27 cellular contexts compared by ENCODE assay signal in genomic region chr2:206045251-206045650, GRCh38. TPM values are rescaled to one million over a fixed set of nuclear protein-coding genes. Genes with fewer than 3 reads are reported as not detected.
DNase-seq lines count a peak whose midpoint lies in the region; ATAC-seq, FAIRE-seq and TF ChIP-seq lines count a peak whose summit lies in the region.
"Had no signal": no experiment of that assay in that cellular context is flagged by ENCODE, and none has a peak within 500 bp of the region (broad histone marks: within the 10 kb centered on the region; RNA-seq: fewer than 3 reads in every experiment).

No MANE protein-coding gene starts in this region.

- DNase-seq in ELR (ENCODE audit: low read depth) (peak; percentile 56), LHCN-M2 (ENCODE audit: low read depth) (peak; percentile 15), astrocyte (ENCODE audit: low read depth) (peak; percentile 37), osteoblast (ENCODE audit: insufficient read length, low spot score, missing footprints) (peak; percentile 60), osteocyte (ENCODE audit: extremely low spot score, unreplicated experiment) (no peak)
- no peak for DNase-seq in activated T-helper 2 cell treated with anti-CD3 and anti-CD28 coated beads, Interferon-gamma antibody, Interleukin-2, Interleukin-4, amounts not matched to agents 10 μg/mL and 5 μg/mL and 100 μg/mL, durations not matched to agents 14 hours and 24 hours and 36 hours (ENCODE audit: low spot score)
- DNase-seq: activated CD4-positive, alpha-beta memory T cell treated with anti-CD3 and anti-CD28 coated beads for 36 hours; activated CD4-positive, CD25-positive, alpha-beta regulatory T cell; activated gamma-delta T cell treated with Interleukin-2 at 50 U/mL for 16 hours; AML-193; central memory CD4-positive, alpha-beta T cell; H7; kidney; lower lobe of right lung; NCI-H1436; NCI-H2171; NCI-H524; psoas muscle; stimulated activated CD4-positive, alpha-beta T cell treated with anti-CD3 and anti-CD28 coated beads, Interleukin-2, amount 100 ng/mL, for 24 hours; T1000 had no signal

- H4K20me1 ChIP-seq in astrocyte (ENCODE audit: insufficient read depth, low read length) (peaks cover 8% of the 10 kb centered on the region), osteoblast (ENCODE audit: insufficient read depth, low read length) (peaks cover 11% of the 10 kb centered on the region)

- TF ChIP-seq CTCF in astrocyte (IDR thresholded peaks at IDR 0.05; ENCODE audit: insufficient read depth, low read depth, low read length) = no peak
- TF ChIP-seq CTCF in osteoblast (IDR thresholded peaks at IDR 0.05; ENCODE audit: extremely low read depth, low read depth, low read length) = no peak
- no peak for TF ChIP-seq CTCF in osteocyte (IDR thresholded peaks at IDR 0.05)

- H2AFZ ChIP-seq in astrocyte (ENCODE audit: low read depth, low read length) (no peak overlapping the region), osteoblast (ENCODE audit: low read length) (no peak overlapping the region)

- ATAC-seq in HG02588 (IDR thresholded peaks at IDR 0.05; ENCODE audit: unreplicated experiment) = no peak
- ATAC-seq: lower lobe of right lung; psoas muscle; stimulated activated memory B cell treated with anti-CD40 and anti-IgM and Interleukin-4, amounts not matched to agents 10 μg/mL and 1 μg/mL and 100 μg/mL, for 72 hours had no signal

- no peak overlapping the region for H3K9ac ChIP-seq in astrocyte (ENCODE audit: low read length)

- no peaks in the 10 kb centered on the region for H3K27me3 ChIP-seq in astrocyte (ENCODE audit: insufficient read depth, low read length)
- H3K27me3 ChIP-seq in osteoblast (ENCODE audit: insufficient read depth, low read length) = no peaks in the 10 kb centered on the region
- H3K27me3 ChIP-seq: suprapubic skin, vagina had no signal

- peaks cover 7% of the 10 kb centered on the region for H3K36me3 Mint-ChIP-seq in astrocyte (ENCODE audit: low read depth, unreplicated experiment)
- peaks cover 54% of the 10 kb centered on the region for H3K36me3 Mint-ChIP-seq in activated T-helper 2 cell treated with anti-CD3 and anti-CD28 coated beads, Interferon-gamma antibody, Interleukin-2, Interleukin-4, amounts not matched to agents 10 μg/mL and 5 μg/mL and 100 μg/mL, durations not matched to agents 14 hours and 24 hours and 36 hours (ENCODE audit: low read depth)
- H3K36me3 Mint-ChIP-seq in osteocyte (ENCODE audit: unreplicated experiment) = peaks cover 33% of the 10 kb centered on the region

- no peaks in the 10 kb centered on the region for H3K27me3 Mint-ChIP-seq in astrocyte (ENCODE audit: low read depth, unreplicated experiment)
- no peaks in the 10 kb centered on the region for H3K27me3 Mint-ChIP-seq in activated T-helper 2 cell treated with anti-CD3 and anti-CD28 coated beads, Interferon-gamma antibody, Interleukin-2, Interleukin-4, amounts not matched to agents 10 μg/mL and 5 μg/mL and 100 μg/mL, durations not matched to agents 14 hours and 24 hours and 36 hours (ENCODE audit: low read depth)
- no peaks in the 10 kb centered on the region for H3K27me3 Mint-ChIP-seq in osteocyte (ENCODE audit: unreplicated experiment)
- H3K27me3 Mint-ChIP-seq: activated CD4-positive, alpha-beta memory T cell treated with anti-CD3 and anti-CD28 coated beads for 36 hours; IgD-negative memory B cell; stimulated activated memory B cell treated with anti-CD40 and anti-IgM and Interleukin-4, amounts not matched to agents 10 μg/mL and 1 μg/mL and 100 μg/mL, for 72 hours had no signal

- FAIRE-seq in astrocyte (lab: Jason Lieb, UNC) = no peak
- FAIRE-seq: frontal cortex, kidney had no signal

- H3K4me3 ChIP-seq in astrocyte (ENCODE audit: insufficient read depth, low read depth, low read length) = no peak overlapping the region
- no peak overlapping the region for H3K4me3 ChIP-seq in osteoblast (ENCODE audit: insufficient read depth, low read length)
- H3K4me3 ChIP-seq: lower lobe of right lung, psoas muscle, skin epidermis, suprapubic skin, vagina had no signal

- H3K27ac ChIP-seq in astrocyte (ENCODE audit: low read depth, low read length) = no peak overlapping the region
- no peak overlapping the region for H3K27ac ChIP-seq in osteoblast (ENCODE audit: low read depth, low read length)
- H3K27ac ChIP-seq: lower lobe of right lung, psoas muscle, skin epidermis, suprapubic skin, vagina had no signal

- H3K79me2 ChIP-seq in astrocyte (ENCODE audit: insufficient read depth, low read length) (peaks cover 3% of the 10 kb centered on the region), osteoblast (ENCODE audit: insufficient read depth, low read length) (peaks cover 16% of the 10 kb centered on the region)

- H3K4me3 Mint-ChIP-seq in astrocyte (ENCODE audit: unreplicated experiment) (no peak overlapping the region), osteocyte (ENCODE audit: unreplicated experiment) (no peak overlapping the region)
- H3K4me3 Mint-ChIP-seq in activated T-helper 2 cell treated with anti-CD3 and anti-CD28 coated beads, Interferon-gamma antibody, Interleukin-2, Interleukin-4, amounts not matched to agents 10 μg/mL and 5 μg/mL and 100 μg/mL, durations not matched to agents 14 hours and 24 hours and 36 hours (ENCODE audit: low read depth) = no peak overlapping the region
- H3K4me3 Mint-ChIP-seq: activated CD4-positive, alpha-beta memory T cell treated with anti-CD3 and anti-CD28 coated beads for 36 hours; IgD-negative memory B cell; stimulated activated memory B cell treated with anti-CD40 and anti-IgM and Interleukin-4, amounts not matched to agents 10 μg/mL and 1 μg/mL and 100 μg/mL, for 72 hours had no signal

- H3K9me3 Mint-ChIP-seq in astrocyte (ENCODE audit: unreplicated experiment) (no peaks in the 10 kb centered on the region), osteocyte (ENCODE audit: unreplicated experiment) (no peaks in the 10 kb centered on the region)
- no peaks in the 10 kb centered on the region for H3K9me3 Mint-ChIP-seq in activated T-helper 2 cell treated with anti-CD3 and anti-CD28 coated beads, Interferon-gamma antibody, Interleukin-2, Interleukin-4, amounts not matched to agents 10 μg/mL and 5 μg/mL and 100 μg/mL, durations not matched to agents 14 hours and 24 hours and 36 hours
- H3K9me3 Mint-ChIP-seq: activated CD4-positive, alpha-beta memory T cell treated with anti-CD3 and anti-CD28 coated beads for 36 hours; IgD-negative memory B cell had no signal

- H3K4me2 ChIP-seq in astrocyte (ENCODE audit: low read length) = no peak overlapping the region
- H3K4me2 ChIP-seq in osteoblast (ENCODE audit: insufficient read depth, low read length) = no peak overlapping the region

- intact Hi-C loops in activated T-helper 2 cell treated with anti-CD3 and anti-CD28 coated beads, Interferon-gamma antibody, Interleukin-2, Interleukin-4, amounts not matched to agents 10 μg/mL and 5 μg/mL and 100 μg/mL, durations not matched to agents 14 hours and 24 hours and 36 hours (cut with micrococcal nuclease) = no loop called here

- no peaks in the 10 kb centered on the region for H3K4me1 ChIP-seq in astrocyte (ENCODE audit: insufficient read depth, low read length)
- H3K4me1 ChIP-seq in osteoblast (ENCODE audit: insufficient read depth, low read length) = no peaks in the 10 kb centered on the region
- H3K4me1 ChIP-seq: lower lobe of right lung, psoas muscle, suprapubic skin had no signal

- no peak overlapping the region for H3K27ac Mint-ChIP-seq in astrocyte (ENCODE audit: unreplicated experiment)
- H3K27ac Mint-ChIP-seq in activated T-helper 2 cell treated with anti-CD3 and anti-CD28 coated beads, Interferon-gamma antibody, Interleukin-2, Interleukin-4, amounts not matched to agents 10 μg/mL and 5 μg/mL and 100 μg/mL, durations not matched to agents 14 hours and 24 hours and 36 hours = no peak overlapping the region
- H3K27ac Mint-ChIP-seq in osteocyte (ENCODE audit: unreplicated experiment) = no peak overlapping the region
- H3K27ac Mint-ChIP-seq: activated CD4-positive, alpha-beta memory T cell treated with anti-CD3 and anti-CD28 coated beads for 36 hours; stimulated activated memory B cell treated with anti-CD40 and anti-IgM and Interleukin-4, amounts not matched to agents 10 μg/mL and 1 μg/mL and 100 μg/mL, for 72 hours had no signal

- H3K9me3 ChIP-seq in astrocyte (ENCODE audit: insufficient read depth, low read depth, low read length) = no peaks in the 10 kb centered on the region
- H3K9me3 ChIP-seq in osteoblast (ENCODE audit: low read depth, low read length) = no peaks in the 10 kb centered on the region
- H3K9me3 ChIP-seq: lower lobe of right lung, psoas muscle, suprapubic skin, vagina had no signal

- H3K4me1 Mint-ChIP-seq in astrocyte (ENCODE audit: low read depth, unreplicated experiment) (peaks cover 9% of the 10 kb centered on the region), osteocyte (ENCODE audit: unreplicated experiment) (peaks cover 1% of the 10 kb centered on the region)
- H3K4me1 Mint-ChIP-seq in activated T-helper 2 cell treated with anti-CD3 and anti-CD28 coated beads, Interferon-gamma antibody, Interleukin-2, Interleukin-4, amounts not matched to agents 10 μg/mL and 5 μg/mL and 100 μg/mL, durations not matched to agents 14 hours and 24 hours and 36 hours (ENCODE audit: low read depth) = peaks cover 8% of the 10 kb centered on the region

- peaks cover 2% of the 10 kb centered on the region for H3K36me3 ChIP-seq in astrocyte (ENCODE audit: insufficient read depth, low read length)
- H3K36me3 ChIP-seq in osteoblast (ENCODE audit: insufficient read depth, low read length) = peaks cover 14% of the 10 kb centered on the region

RNA-seq across cellular contexts. Expression of gene INO80D, which starts 40.7 kb away (rescaled TPM):
- 3.5 and 6.3 TPM in 2 replicates for total RNA-seq in LHCN-M2 (2014; rRNA removed)
- 1.1 TPM for polyA plus RNA-seq in LHCN-M2 (2012)
- 20.1 and 21.1 TPM in 2 replicates for total RNA-seq in astrocyte
- 9.0 and 10.6 TPM in 2 replicates for total RNA-seq in osteoblast
- total RNA-seq in activated T-helper 2 cell treated with anti-CD3 and anti-CD28 coated beads, Interferon-gamma antibody, Interleukin-2, Interleukin-4, amounts not matched to agents 10 μg/mL and 5 μg/mL and 100 μg/mL, durations not matched to agents 14 hours and 24 hours and 36 hours = 21.9 and 26.0 TPM in 2 replicates
- 16.2 and 18.9 TPM in 2 replicates for total RNA-seq in osteocyte

Comparison
In these comparisons a context has a peak if more than half of its experiments do, and no peak if none do; other contexts are left out.
1. DNase-seq: peak in ELR (single experiment), LHCN-M2 (single experiment), astrocyte (single experiment) and osteoblast (single experiment); none in activated T-helper 2 cell treated with anti-CD3 and anti-CD28 coated beads, Interferon-gamma antibody, Interleukin-2, Interleukin-4, amounts not matched to agents 10 μg/mL and 5 μg/mL and 100 μg/mL, durations not matched to agents 14 hours and 24 hours and 36 hours (single experiment) and osteocyte (single experiment).